Comparison of ENCODE assay signal across 35 cellular contexts in the genomic region with DNA sequence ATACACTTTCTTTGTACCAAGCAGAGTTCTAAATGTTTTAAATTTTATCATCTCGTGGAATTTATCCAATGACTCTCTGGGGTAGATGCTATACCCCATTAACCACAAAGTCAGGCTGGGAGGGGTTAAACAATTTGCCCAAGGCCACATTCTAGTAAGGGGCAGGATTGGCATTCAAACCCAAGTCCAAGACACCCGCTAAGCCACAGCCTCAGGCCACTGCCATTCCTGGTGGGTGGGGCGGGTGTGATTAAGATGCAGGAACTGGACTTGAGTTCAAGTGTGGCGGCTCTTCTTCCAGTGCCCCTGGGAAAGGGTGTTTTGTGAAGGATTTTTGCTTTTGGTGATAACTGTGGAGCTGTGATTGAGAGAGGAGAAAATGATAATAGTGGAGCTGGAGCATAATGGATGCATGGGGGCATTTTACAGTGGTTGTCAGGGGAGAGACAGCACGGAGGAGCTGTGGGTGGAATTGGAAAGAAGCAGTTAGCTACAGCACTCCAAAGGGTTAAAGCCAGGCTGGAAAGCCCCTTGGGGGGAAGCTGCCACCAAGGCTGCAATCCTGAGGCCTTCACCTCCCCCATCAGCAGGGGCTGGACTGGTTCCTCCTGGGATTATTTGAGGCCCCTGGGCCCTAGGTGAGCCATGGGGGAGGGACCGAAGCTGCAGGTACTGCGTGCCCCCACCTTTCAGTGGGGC. TPM values are rescaled to one million over a fixed set of nuclear protein-coding genes. Genes with fewer than 3 reads are reported as not detected.
DNase-seq lines count a peak whose midpoint lies in the region; ATAC-seq and TF ChIP-seq lines count a peak whose summit lies in the region.
"Had no signal": no experiment of that assay in that cellular context is flagged by ENCODE, and none has a peak within 500 bp of the region (broad histone marks: within the 10 kb centered on the region; RNA-seq: fewer than 3 reads in every experiment).

No MANE protein-coding gene starts in this region.

- H3K27me3 ChIP-seq in NT2/D1 (ENCODE audit: insufficient read depth, insufficient read length) (no peaks in the 10 kb centered on the region), iPS-18a (ENCODE audit: control insufficient read depth, insufficient read depth, low read length) (no peaks in the 10 kb centered on the region), sigmoid colon (peaks cover 0 to 67% (median 24%) of the 10 kb centered on the region in 3 donors), tibial nerve (peaks cover 0 to 22% of the 10 kb centered on the region in 2 donors)
- no peaks in the 10 kb centered on the region for H3K27me3 ChIP-seq in CD4-positive, alpha-beta memory T cell (ENCODE audit: insufficient read depth, low read length)
- H3K27me3 ChIP-seq: MG63, ovary, testis, uterus had no signal

- no peak overlapping the region for H3K4me3 Mint-ChIP-seq in CD4-positive, alpha-beta memory T cell
- no peak overlapping the region for H3K4me3 Mint-ChIP-seq in activated naive CD8-positive, alpha-beta T cell treated with anti-CD3 and anti-CD28 coated beads, Interleukin-2, amount 50 U/mL, for 24 hours
- H3K4me3 Mint-ChIP-seq: CD4-positive, alpha-beta T cell; natural killer cell treated with Interleukin-12 subunit alpha and Interleukin-12 subunit beta and Interleukin-15 and Interleukin-18, amount 100 ng/mL, for 72 hours; stimulated activated naive CD8-positive, alpha-beta T cell treated with anti-CD3 and anti-CD28 coated beads, Interleukin-15, Interleukin-2, amounts not matched to agents 100 ng/mL and 50 ng/mL, for 24 hours; T-helper 1 cell treated with Interleukin-12 subunit alpha and Interleukin-12 subunit beta and Interleukin-4 antibody, amounts not matched to agents 30 μg/mL and 1 μg/mL, for 36 hours had no signal

- no peak for ATAC-seq in activated naive CD8-positive, alpha-beta T cell treated with anti-CD3 and anti-CD28 coated beads, Interleukin-2, amount 50 U/mL, for 24 hours
- ATAC-seq: activated CD4-positive, CD25-positive, alpha-beta regulatory T cell treated with anti-CD3 and anti-CD28 coated beads, Interleukin-2, amount 50 U/mL, for 24 hours; foreskin keratinocyte; heart left ventricle; natural killer cell treated with Interleukin-12 subunit alpha and Interleukin-12 subunit beta and Interleukin-15 and Interleukin-18, amount 100 ng/mL, for 72 hours had no signal

- TF ChIP-seq POLR2A in sigmoid colon (IDR thresholded peaks at IDR 0.05) = no peak
- TF ChIP-seq POLR2A in tibial nerve (IDR thresholded peaks at IDR 0.05) = no peak

- POLR2A ChIA-PET in CD4-positive, alpha-beta memory T cell (lab: Charles Lee; ENCODE audit: partially characterized antibody) = no interaction called here

- H3K9ac ChIP-seq in ES-I3 (ENCODE audit: low read depth, low read length) (peak overlapping the region; percentile 85), NT2/D1 (ENCODE audit: insufficient read length, low read depth) (peak overlapping the region; percentile 91), iPS-18a (ENCODE audit: low read length) (peak overlapping the region; percentile 87)
- H3K9ac ChIP-seq: SK-N-SH had no signal

- no peak for TF ChIP-seq EP300 in sigmoid colon (IDR thresholded peaks at IDR 0.05)
- no peak for TF ChIP-seq EP300 in tibial nerve (IDR thresholded peaks at IDR 0.05)

- WGBS in sigmoid colon, 2 donors = 81 to 84% methylated on average over 7 of the region's 7 CpGs
- 54 to 55% methylated on average over 7 of the region's 7 CpGs for WGBS in tibial nerve, 2 donors

- H3K9me3 ChIP-seq in ES-I3 (ENCODE audit: control insufficient read depth, insufficient read depth, low read length) (no peaks in the 10 kb centered on the region), NT2/D1 (ENCODE audit: insufficient read depth, low read length) (no peaks in the 10 kb centered on the region), iPS-18a (ENCODE audit: control insufficient read depth, low read depth, low read length) (no peaks in the 10 kb centered on the region), sigmoid colon (no peaks in the 10 kb centered on the region), tibial nerve (no peaks in the 10 kb centered on the region)
- H3K9me3 ChIP-seq in CD4-positive, alpha-beta memory T cell (ENCODE audit: control insufficient read depth in 1 of 2, low read length in 2 of 2) = no peaks in the 10 kb centered on the region
- H3K9me3 ChIP-seq: esophagus squamous epithelium, heart left ventricle, MG63, ovary, SK-N-SH, spleen, testis, uterus had no signal

- H3K9me3 Mint-ChIP-seq in CD4-positive, alpha-beta memory T cell = no peaks in the 10 kb centered on the region
- no peaks in the 10 kb centered on the region for H3K9me3 Mint-ChIP-seq in activated naive CD8-positive, alpha-beta T cell treated with anti-CD3 and anti-CD28 coated beads, Interleukin-2, amount 50 U/mL, for 24 hours
- H3K9me3 Mint-ChIP-seq: CD4-positive, alpha-beta T cell; natural killer cell treated with Interleukin-12 subunit alpha and Interleukin-12 subunit beta and Interleukin-15 and Interleukin-18, amount 100 ng/mL, for 72 hours; stimulated activated naive CD8-positive, alpha-beta T cell treated with anti-CD3 and anti-CD28 coated beads, Interleukin-15, Interleukin-2, amounts not matched to agents 100 ng/mL and 50 ng/mL, for 24 hours; T-helper 1 cell treated with Interleukin-12 subunit alpha and Interleukin-12 subunit beta and Interleukin-4 antibody, amounts not matched to agents 30 μg/mL and 1 μg/mL, for 36 hours had no signal

- H3K36me3 ChIP-seq in ES-I3 (ENCODE audit: insufficient read depth, low read length) (no peaks in the 10 kb centered on the region), NT2/D1 (ENCODE audit: insufficient read depth, insufficient read length, low read length) (peaks cover 15% of the 10 kb centered on the region), iPS-18a (ENCODE audit: control insufficient read depth, low read depth, low read length) (peaks cover 7% of the 10 kb centered on the region), sigmoid colon (no peaks in the 10 kb centered on the region), tibial nerve (no peaks in the 10 kb centered on the region)
- H3K36me3 ChIP-seq in CD4-positive, alpha-beta memory T cell (ENCODE audit: insufficient read depth, low read length) = no peaks in the 10 kb centered on the region
- H3K36me3 ChIP-seq: esophagus squamous epithelium, heart left ventricle, MG63, ovary, spleen, uterus had no signal

- TF ChIP-seq CTCF in sigmoid colon (IDR thresholded peaks at IDR 0.05) = no peak
- no peak for TF ChIP-seq CTCF in tibial nerve (IDR thresholded peaks at IDR 0.05)

- H3K27me3 Mint-ChIP-seq in CD4-positive, alpha-beta memory T cell = peaks cover 0 to 3% of the 10 kb centered on the region in 2 donors
- H3K27me3 Mint-ChIP-seq in activated naive CD8-positive, alpha-beta T cell treated with anti-CD3 and anti-CD28 coated beads, Interleukin-2, amount 50 U/mL, for 24 hours = peaks cover 5% of the 10 kb centered on the region

- intact Hi-C loops in sigmoid colon (cut with DNase I) = no loop called here
- intact Hi-C loops in CD4-positive, alpha-beta memory T cell (cut with micrococcal nuclease) = no loop called here

- H3K4me1 ChIP-seq in ES-I3 (ENCODE audit: insufficient read depth, low read length) = peaks cover 18% of the 10 kb centered on the region
- no peaks in the 10 kb centered on the region for H3K4me1 ChIP-seq in NT2/D1 (ENCODE audit: insufficient read depth, insufficient read length)
- H3K4me1 ChIP-seq in iPS-18a (ENCODE audit: control insufficient read depth, low read depth, low read length) = peaks cover 20% of the 10 kb centered on the region
- H3K4me1 ChIP-seq in sigmoid colon = no peaks in the 10 kb centered on the region
- H3K4me1 ChIP-seq in tibial nerve = no peaks in the 10 kb centered on the region
- H3K4me1 ChIP-seq in CD4-positive, alpha-beta memory T cell (ENCODE audit: insufficient read depth, low read length) = no peaks in the 10 kb centered on the region
- H3K4me1 ChIP-seq: esophagus squamous epithelium, foreskin keratinocyte, heart left ventricle, spleen, testis, uterus had no signal

- no peak for DNase-seq in NT2/D1 (ENCODE audit: low read depth, low spot score)
- peak; percentile 43 for DNase-seq in sigmoid colon
- no peak for DNase-seq in cerebellar cortex (ENCODE audit: low spot score)
- DNase-seq in tibial nerve (ENCODE audit: low spot score in 2 of 2) = no peak
- DNase-seq in CD4-positive, alpha-beta memory T cell = no peak
- no peak for DNase-seq in activated naive CD8-positive, alpha-beta T cell treated with anti-CD3 and anti-CD28 coated beads, Interleukin-2, amount 50 U/mL, for 24 hours
- DNase-seq: activated CD4-positive, alpha-beta T cell treated with anti-CD3 and anti-CD28 coated beads, Interleukin-2, amount 50 U/mL, for 48 hours; activated naive CD4-positive, alpha-beta T cell; caudate nucleus; CD4-positive, alpha-beta T cell; dermis blood vessel endothelial cell; esophagus squamous epithelium; foreskin keratinocyte; heart left ventricle; KG1; mammary epithelial cell; MG63; NCI-H1105; NCI-H187; NCI-H2171; NCI-H510A treated with DMSO at 0.1 percent for 48 hours; ovary; retina; SK-N-SH; spleen; stimulated activated CD4-positive, alpha-beta T cell treated with anti-CD3 and anti-CD28 coated beads, Interleukin-2, amount 100 ng/mL, for 24 hours; testis; uterus had no signal

- no peaks in the 10 kb centered on the region for H3K4me1 Mint-ChIP-seq in CD4-positive, alpha-beta memory T cell
- no peaks in the 10 kb centered on the region for H3K4me1 Mint-ChIP-seq in activated naive CD8-positive, alpha-beta T cell treated with anti-CD3 and anti-CD28 coated beads, Interleukin-2, amount 50 U/mL, for 24 hours

- CTCF ChIA-PET in CD4-positive, alpha-beta memory T cell (lab: Charles Lee; ENCODE audit: partially characterized antibody) = no interaction called here

- no peaks in the 10 kb centered on the region for H3K36me3 Mint-ChIP-seq in CD4-positive, alpha-beta memory T cell
- H3K36me3 Mint-ChIP-seq in activated naive CD8-positive, alpha-beta T cell treated with anti-CD3 and anti-CD28 coated beads, Interleukin-2, amount 50 U/mL, for 24 hours (ENCODE audit: low read depth) = no peaks in the 10 kb centered on the region
- H3K36me3 Mint-ChIP-seq: natural killer cell treated with Interleukin-12 subunit alpha and Interleukin-12 subunit beta and Interleukin-15 and Interleukin-18, amount 100 ng/mL, for 72 hours had no signal

- H3K27ac Mint-ChIP-seq in CD4-positive, alpha-beta memory T cell = no peak overlapping the region
- H3K27ac Mint-ChIP-seq in activated naive CD8-positive, alpha-beta T cell treated with anti-CD3 and anti-CD28 coated beads, Interleukin-2, amount 50 U/mL, for 24 hours = no peak overlapping the region
- H3K27ac Mint-ChIP-seq: CD4-positive, alpha-beta T cell; natural killer cell treated with Interleukin-12 subunit alpha and Interleukin-12 subunit beta and Interleukin-15 and Interleukin-18, amount 100 ng/mL, for 72 hours; stimulated activated naive CD8-positive, alpha-beta T cell treated with anti-CD3 and anti-CD28 coated beads, Interleukin-15, Interleukin-2, amounts not matched to agents 100 ng/mL and 50 ng/mL, for 24 hours; T-helper 1 cell treated with Interleukin-12 subunit alpha and Interleukin-12 subunit beta and Interleukin-4 antibody, amounts not matched to agents 30 μg/mL and 1 μg/mL, for 36 hours had no signal

- peak overlapping the region; percentile 71 for H3K27ac ChIP-seq in iPS-18a (ENCODE audit: low read length)
- H3K27ac ChIP-seq in sigmoid colon = no peak overlapping the region
- H3K27ac ChIP-seq in tibial nerve = no peak overlapping the region
- H3K27ac ChIP-seq in CD4-positive, alpha-beta memory T cell (ENCODE audit: low read depth, low read length) = no peak overlapping the region
- H3K27ac ChIP-seq: esophagus squamous epithelium, foreskin keratinocyte, heart left ventricle, ovary, spleen, testis, uterus had no signal

- H3K4me3 ChIP-seq in NT2/D1 (ENCODE audit: insufficient read length, low read depth) (peak overlapping the region; percentile 76), iPS-18a (ENCODE audit: low read length) (peak overlapping the region; percentile 78), sigmoid colon (no peak overlapping the region), tibial nerve (no peak overlapping the region)
- H3K4me3 ChIP-seq in CD4-positive, alpha-beta memory T cell (ENCODE audit: low read length in 2 of 2) = no peak overlapping the region
- H3K4me3 ChIP-seq: esophagus squamous epithelium, heart left ventricle, MG63, ovary, spleen, testis, uterus had no signal

RNA-seq across cellular contexts. Expression of a gene that starts 1.0 kb away (rescaled TPM):
- total RNA-seq in sigmoid colon (not detected), tibial nerve (not detected)
- polyA plus RNA-seq in sigmoid colon = under 1 TPM in 2 of 3 donors, not detected in 1; 0.23 to 0.25 TPM
- total RNA-seq in CD4-positive, alpha-beta memory T cell = not detected
- not detected for polyA plus RNA-seq in CD4-positive, alpha-beta memory T cell
- total RNA-seq: A673; CD4-positive, alpha-beta T cell; dermis blood vessel endothelial cell; esophagus squamous epithelium; foreskin keratinocyte; heart left ventricle; mammary epithelial cell; natural killer cell treated with Interleukin-12 subunit alpha and Interleukin-12 subunit beta and Interleukin-15 and Interleukin-18, amount 100 ng/mL, for 72 hours; spleen had no signal
- polyA plus RNA-seq: foreskin keratinocyte, heart left ventricle, mammary epithelial cell, SK-N-SH had no signal

RNA-seq across cellular contexts. Expression of a gene that starts 44.5 kb away (rescaled TPM):
- total RNA-seq in sigmoid colon (10 to 100 TPM; 27.6 to 50.1 (median 31.3) TPM), tibial nerve (10 to 100 TPM; 66.0 to 80.6 (median 73.3) TPM)
- 10 to 100 TPM; 13.6 to 37.7 (median 18.0) TPM for polyA plus RNA-seq in sigmoid colon
- 100 to 1,000 TPM in 1 of 2 experiments, 10 to 100 TPM in 1; 98.3 to 102 TPM for total RNA-seq in CD4-positive, alpha-beta memory T cell
- polyA plus RNA-seq in CD4-positive, alpha-beta memory T cell = 10 to 100 TPM; 24.8 to 27.9 TPM

Comparison
In these comparisons a context has a peak if more than half of its experiments do, and no peak if none do; other contexts are left out.
1. H3K4me3 ChIP-seq: peak in NT2/D1 (single experiment) and iPS-18a (single experiment); none in sigmoid colon (0 of 4), tibial nerve (0 of 4) and CD4-positive, alpha-beta memory T cell (0 of 2).
2. Peak in every context shown above with its lines, with median percentiles within 50 percentile points of each other: H3K9ac ChIP-seq.